17 cellular contexts compared by ENCODE assay signal in the genomic region with DNA sequence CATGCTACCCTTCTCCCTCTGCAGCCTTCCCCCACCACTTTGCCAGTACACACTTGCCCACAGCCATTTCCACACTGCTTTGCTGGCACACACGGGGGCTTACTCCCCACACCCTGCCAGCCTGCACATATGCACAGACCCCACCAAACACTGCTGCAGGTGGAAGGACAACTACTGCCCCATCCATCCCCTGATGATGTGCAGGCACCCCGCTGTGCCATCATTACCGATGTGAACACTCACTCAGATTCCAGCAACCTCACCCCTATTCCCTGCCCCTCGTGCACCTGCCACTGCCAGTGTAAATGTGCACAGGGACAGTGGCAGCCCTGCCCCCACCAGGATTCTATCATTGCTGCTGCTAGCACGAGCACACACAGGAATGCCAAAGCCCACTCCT.
DNase-seq lines count a peak whose midpoint lies in the region; ATAC-seq and TF ChIP-seq lines count a peak whose summit lies in the region.
"Had no signal": no experiment of that assay in that cellular context is flagged by ENCODE, and none has a peak within 500 bp of the region (broad histone marks: within the 10 kb centered on the region; RNA-seq: fewer than 3 reads in every experiment).

No MANE protein-coding gene starts in this region.

- peaks cover 0 to 7% of the 10 kb centered on the region in 2 donors for H3K9me3 ChIP-seq in right atrium auricular region
- H3K9me3 ChIP-seq in upper lobe of right lung, result no peaks in the 10 kb centered on the region
- H3K9me3 ChIP-seq: BLaER1 had no signal

- no peak for TF ChIP-seq CTCF in right atrium auricular region (IDR thresholded peaks at IDR 0.05)
- TF ChIP-seq CTCF in upper lobe of right lung (IDR thresholded peaks at IDR 0.05), result no peak

- peak; percentile 52 for DNase-seq in Right ventricle myocardium inferior (ENCODE audit: missing footprints)
- no peak for DNase-seq in right atrium auricular region (ENCODE audit: low spot score)
- DNase-seq in hepatic stellate cell (ENCODE audit: low spot score), result peak; percentile 0
- no peak for DNase-seq in upper lobe of right lung
- DNase-seq in HK-2 (ENCODE audit: unreplicated experiment), result no peak
- no peak for DNase-seq in NCI-H2196 treated with DMSO at 0.1 percent for 48 hours (lab: John Stamatoyannopoulos, UW; ENCODE audit: unreplicated experiment)
- DNase-seq: 8988T; CD4-positive, alpha-beta memory T cell; DMS153; DMS79; GDM1; GOT3; H9 had no signal

- ATAC-seq in Right ventricle myocardium inferior (no peak), upper lobe of right lung (peak; percentile 26)
- ATAC-seq in activated T-helper 17 cell treated with anti-CD3 and anti-CD28 coated beads, Interleukin-2, amount 50 U/mL, for 72 hours (replicated peaks), result no peak
- ATAC-seq: HepG2 had no signal

- H3K4me1 ChIP-seq in right atrium auricular region (no peaks in the 10 kb centered on the region), upper lobe of right lung (no peaks in the 10 kb centered on the region)
- H3K4me1 ChIP-seq: BLaER1 had no signal

- H3K27ac ChIP-seq in right atrium auricular region (no peak overlapping the region), upper lobe of right lung (no peak overlapping the region)
- H3K27ac ChIP-seq: BLaER1 had no signal

- peaks cover 38% of the 10 kb centered on the region for H3K9me3 Mint-ChIP-seq in activated T-helper 17 cell treated with anti-CD3 and anti-CD28 coated beads, Interleukin-2, amount 50 U/mL, for 72 hours

- no peaks in the 10 kb centered on the region for H3K36me3 Mint-ChIP-seq in activated T-helper 17 cell treated with anti-CD3 and anti-CD28 coated beads, Interleukin-2, amount 50 U/mL, for 72 hours (ENCODE audit: low read depth)
- H3K36me3 Mint-ChIP-seq: CD14-positive monocyte; CD4-positive, alpha-beta memory T cell had no signal

- H3K4me1 Mint-ChIP-seq in activated T-helper 17 cell treated with anti-CD3 and anti-CD28 coated beads, Interleukin-2, amount 50 U/mL, for 72 hours, result no peaks in the 10 kb centered on the region
- H3K4me1 Mint-ChIP-seq: CD14-positive monocyte; CD4-positive, alpha-beta memory T cell had no signal

- no peak overlapping the region for H3K4me3 ChIP-seq in right atrium auricular region
- no peak overlapping the region for H3K4me3 ChIP-seq in upper lobe of right lung
- H3K4me3 ChIP-seq: BLaER1 had no signal

- intact Hi-C loops in Right ventricle myocardium inferior (cut with DNase I) (no loop called here), upper lobe of right lung (cut with DNase I) (no loop called here)

- H3K36me3 ChIP-seq in right atrium auricular region (no peaks in the 10 kb centered on the region), upper lobe of right lung (no peaks in the 10 kb centered on the region)
- H3K36me3 ChIP-seq: BLaER1 had no signal

- no peak overlapping the region for H3K4me3 Mint-ChIP-seq in activated T-helper 17 cell treated with anti-CD3 and anti-CD28 coated beads, Interleukin-2, amount 50 U/mL, for 72 hours
- H3K4me3 Mint-ChIP-seq: CD14-positive monocyte, H9 had no signal

- no peak overlapping the region for H3K27ac Mint-ChIP-seq in activated T-helper 17 cell treated with anti-CD3 and anti-CD28 coated beads, Interleukin-2, amount 50 U/mL, for 72 hours
- H3K27ac Mint-ChIP-seq: CD14-positive monocyte; CD4-positive, alpha-beta memory T cell had no signal

- H3K27me3 ChIP-seq in right atrium auricular region (no peaks in the 10 kb centered on the region), upper lobe of right lung (no peaks in the 10 kb centered on the region)
- H3K27me3 ChIP-seq: BLaER1 had no signal

- H3K27me3 Mint-ChIP-seq in activated T-helper 17 cell treated with anti-CD3 and anti-CD28 coated beads, Interleukin-2, amount 50 U/mL, for 72 hours, result no peaks in the 10 kb centered on the region
- H3K27me3 Mint-ChIP-seq: CD4-positive, alpha-beta memory T cell had no signal

Comparison
In these comparisons a context has a peak if more than half of its experiments do, and no peak if none do; other contexts are left out.
1. DNase-seq: peak in Right ventricle myocardium inferior (single experiment) and hepatic stellate cell (single experiment); none in right atrium auricular region (single experiment), upper lobe of right lung (single experiment), HK-2 (single experiment) and NCI-H2196 treated with DMSO at 0.1 percent for 48 hours (single experiment).